Comparison of ENCODE assay signal across 10 cellular contexts in the genomic region with DNA sequence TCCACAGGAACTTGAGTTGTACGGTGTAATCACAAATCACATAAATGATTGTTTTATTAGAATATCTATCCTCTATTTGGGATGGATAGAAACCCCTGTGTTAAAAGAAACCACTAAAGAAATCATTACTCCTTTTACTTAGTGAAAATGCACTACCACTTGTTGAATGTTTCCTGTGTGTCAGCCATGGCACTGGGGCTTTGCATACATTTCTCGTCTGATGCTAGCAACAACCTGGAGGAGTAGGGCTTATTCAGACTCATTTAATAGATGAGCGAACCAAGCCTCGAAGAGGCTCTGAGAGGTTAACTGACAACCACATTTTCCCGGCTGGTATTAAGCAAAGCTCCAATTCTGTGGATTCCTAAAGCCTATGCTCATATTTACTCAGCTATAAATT.
DNase-seq lines count a peak whose midpoint lies in the region; ATAC-seq, FAIRE-seq and TF ChIP-seq lines count a peak whose summit lies in the region.
"Had no signal": no experiment of that assay in that cellular context is flagged by ENCODE, and none has a peak within 500 bp of the region (broad histone marks: within the 10 kb centered on the region; RNA-seq: fewer than 3 reads in every experiment).

No MANE protein-coding gene starts in this region.

- no peak for FAIRE-seq in pancreas (lab: Jason Lieb, UNC)

- H3K79me2 ChIP-seq in MM.1S (ENCODE audit: low read length) = no peaks in the 10 kb centered on the region

- POLR2A ChIA-PET in CD8-positive, alpha-beta memory T cell (lab: Charles Lee) = interaction anchor here (1.2 kb wide), 1 partner anchor 25 kb away, joined by 3 read pairs; no protein-coding TSS in a partner anchor

- H3K9me3 Mint-ChIP-seq in CD8-positive, alpha-beta memory T cell = no peaks in the 10 kb centered on the region

- intact Hi-C loops in dorsolateral prefrontal cortex (cut with DNase I) (no loop called here), pancreas (cut with DNase I) (no loop called here)

- H3K9me2 ChIP-seq in MM.1S (replicated peaks; ENCODE audit: insufficient read depth, low read length) = no peaks in the 10 kb centered on the region

- CTCF ChIA-PET in CD8-positive, alpha-beta memory T cell (lab: Charles Lee) = interaction anchor here (1.3 kb wide), 1 partner anchor 10 kb away, joined by 5 read pairs; no protein-coding TSS in a partner anchor

- peak overlapping the region in 6 of 7 donors; percentile 67 to 86 (median 70) for H3K4me3 Mint-ChIP-seq in CD8-positive, alpha-beta memory T cell

- H3K9me3 ChIP-seq in CD8-positive, alpha-beta memory T cell (ENCODE audit: low read length) = no peaks in the 10 kb centered on the region
- H3K9me3 ChIP-seq in MM.1S (replicated peaks; ENCODE audit: insufficient read depth, low read length) = no peaks in the 10 kb centered on the region
- H3K9me3 ChIP-seq in pancreas = no peaks in the 10 kb centered on the region

- ATAC-seq in pancreas = no peak
- no peak for ATAC-seq in HG03039 (IDR thresholded peaks at IDR 0.05; ENCODE audit: unreplicated experiment)

- H3K9ac ChIP-seq in MM.1S (ENCODE audit: low read length) = peak overlapping the region; percentile 60; the same call in 1 of the 2 replicates

- no peaks in the 10 kb centered on the region for H4K20me1 ChIP-seq in MM.1S (ENCODE audit: insufficient read depth, low read length)

- peak overlapping the region; percentile 46 for H2AFZ ChIP-seq in MM.1S (ENCODE audit: low read length)

- H3K36me3 Mint-ChIP-seq in CD8-positive, alpha-beta memory T cell = no peaks in the 10 kb centered on the region

- no peak overlapping the region for H3K27ac ChIP-seq in CD8-positive, alpha-beta memory T cell (ENCODE audit: low read depth, low read length)
- H3K27ac ChIP-seq in MM.1S (ENCODE audit: low read length) (peak overlapping the region; percentile 75; the same call in 1 of the 2 replicates), dorsolateral prefrontal cortex (peak overlapping the region in 55 of 59 donors; percentile 2 to 90 (median 78)), pancreas (peak overlapping the region in 3 of 4 donors; percentile 36 to 73 (median 72))

- 85% methylated on average over 5 of the region's 5 CpGs for WGBS in pancreas, 2 donors

- no peak for DNase-seq in CD8-positive, alpha-beta memory T cell
- DNase-seq in MM.1S (no peak), dorsolateral prefrontal cortex (no peak), pancreas (no peak)
- no peak for DNase-seq in stimulated activated CD4-positive, alpha-beta T cell treated with anti-CD3 and anti-CD28 coated beads, Interleukin-2, amount 100 ng/mL, for 48 hours
- no peak for DNase-seq in stimulated activated naive CD4-positive, alpha-beta T cell (lab: John Stamatoyannopoulos, UW)
- DNase-seq in activated CD8-positive, alpha-beta memory T cell treated with anti-CD3 and anti-CD28 coated beads, Interleukin-2, amount 50 U/mL, for 48 hours = no peak
- DNase-seq: GDM1, NCI-H2171 treated with DMSO at 0.1 percent for 48 hours had no signal

- H3K4me3 ChIP-seq in CD8-positive, alpha-beta memory T cell (ENCODE audit: low read length) = peak overlapping the region; percentile 53
- 0 out of 2 replicates have a peak overlapping the region, but pooled peaks have one; percentile 43 for H3K4me3 ChIP-seq in MM.1S (ENCODE audit: low read length)
- peak overlapping the region in 27 of 59 donors; percentile 12 to 60 (median 40) for H3K4me3 ChIP-seq in dorsolateral prefrontal cortex
- no peak overlapping the region for H3K4me3 ChIP-seq in pancreas

- H3K27me3 ChIP-seq in CD8-positive, alpha-beta memory T cell (ENCODE audit: insufficient read depth, low read length, poor library complexity, severe bottlenecking) = no peaks in the 10 kb centered on the region
- H3K27me3 ChIP-seq in MM.1S (replicated peaks; ENCODE audit: insufficient read depth, low read length) (no peaks in the 10 kb centered on the region), dorsolateral prefrontal cortex (no peaks in the 10 kb centered on the region), pancreas (no peaks in the 10 kb centered on the region)

- H3F3A ChIP-seq in MM.1S (ENCODE audit: insufficient read depth, low read length) = peaks cover 41% of the 10 kb centered on the region

- peaks cover 30% of the 10 kb centered on the region for H3K4me1 ChIP-seq in CD8-positive, alpha-beta memory T cell (ENCODE audit: insufficient read depth, low read length)
- peaks cover 53% of the 10 kb centered on the region for H3K4me1 ChIP-seq in MM.1S (ENCODE audit: low read length)
- peaks cover 0 to 15% (median 7%) of the 10 kb centered on the region in 3 donors for H3K4me1 ChIP-seq in pancreas

- H3K4me2 ChIP-seq in MM.1S (ENCODE audit: low read depth, low read length) = peak overlapping the region; percentile 85

- H3K4me1 Mint-ChIP-seq in CD8-positive, alpha-beta memory T cell = peaks cover 33 to 60% (median 58%) of the 10 kb centered on the region in 3 donors

- H3K27ac Mint-ChIP-seq in CD8-positive, alpha-beta memory T cell = peak overlapping the region in 6 of 8 donors; percentile 2 to 90 (median 88)

- TF ChIP-seq CTCF in MM.1S (IDR thresholded peaks at IDR 0.05; ENCODE audit: low read length) = no peak
- no peak for TF ChIP-seq CTCF in dorsolateral prefrontal cortex (IDR thresholded peaks at IDR 0.05 in 54 of 56, conservative IDR thresholded peaks at IDR 0.05 in 2 of 56; ENCODE audit: low read depth in 1 of 56, partially characterized antibody in 56 of 56)
- no peak for TF ChIP-seq CTCF in pancreas (IDR thresholded peaks at IDR 0.05)

- no peaks in the 10 kb centered on the region for H3K27me3 Mint-ChIP-seq in CD8-positive, alpha-beta memory T cell

- H3K36me3 ChIP-seq in CD8-positive, alpha-beta memory T cell (ENCODE audit: insufficient read depth, low read length) = no peaks in the 10 kb centered on the region
- H3K36me3 ChIP-seq in MM.1S (replicated peaks; ENCODE audit: insufficient read depth, low read length) (no peaks in the 10 kb centered on the region), pancreas (no peaks in the 10 kb centered on the region)

Comparison
In these comparisons a context has a peak if more than half of its experiments do, and no peak if none do; other contexts are left out.
1. H3K4me3 ChIP-seq: peak in CD8-positive, alpha-beta memory T cell (single experiment) and MM.1S (single experiment); none in pancreas (0 of 4).